ENCODE assay signal across 7 cellular contexts in genomic region chr6:73779943-73780342, GRCh38.
"Had no signal": no experiment of that assay in that cellular context is flagged by ENCODE, and none has a peak within 500 bp of the region (broad histone marks: within the 10 kb centered on the region; RNA-seq: fewer than 3 reads in every experiment).

No MANE protein-coding gene starts in this region.

- FAIRE-seq: GM12878, GM12891, GM12892, GM18507, GM19239 had no signal

- DNase-seq: GDM1, GF-D8 had no signal

- ATAC-seq: GM12878 had no signal

- H3K4me3 ChIP-seq: GM12878 had no signal
